In genomic region chr7:102671311-102671959, GRCh38 we compare ENCODE assay signal across 8 cellular contexts. TPM values are rescaled to one million over a fixed set of nuclear protein-coding genes. Genes with fewer than 3 reads are reported as not detected.
DNase-seq lines count a peak whose midpoint lies in the region; ATAC-seq and TF ChIP-seq lines count a peak whose summit lies in the region.
"Not testable (repeated sequence)": the region's sequence is repeated elsewhere in the genome, so short reads cannot be mapped to it uniquely, and the experiment has no call there.

TSS of gene POLR2J2 (minus strand) at chr7:102671663. CDS start at chr7:102671601, 62 bp downstream.

- peak; percentile 0 for DNase-seq in AG09309 (ENCODE audit: low read depth)
- not testable (repeated sequence) for DNase-seq in GM23338 (ENCODE audit: low spot score)
- peak in 1 of 2 donors; percentile 57 for DNase-seq in breast epithelium (ENCODE audit: low spot score in 2 of 2)
- DNase-seq in right cardiac atrium: peak; percentile 8 to 98 (median 92)
- DNase-seq in psoas muscle: peak in 1 of 2 donors; percentile 11

- not testable (repeated sequence) for H3K4me1 ChIP-seq in GM23338 (ENCODE audit: insufficient read depth); breast epithelium; right cardiac atrium (ENCODE audit: control insufficient read depth, insufficient read depth, low read length); psoas muscle

- not testable (repeated sequence) for TF ChIP-seq CTCF in AG09309 (IDR thresholded peaks at IDR 0.05; ENCODE audit: control insufficient read depth, insufficient read depth, low read depth, low read length, missing control alignments); GM23338 (conservative IDR thresholded peaks at IDR 0.05; ENCODE audit: low read depth in 2 of 2); SU-DHL-6 (IDR thresholded peaks at IDR 0.05; ENCODE audit: insufficient read depth, low read length, poor library complexity, severe bottlenecking); breast epithelium (IDR thresholded peaks at IDR 0.05); psoas muscle (IDR thresholded peaks at IDR 0.05)

- not testable (repeated sequence) for H3K27me3 Mint-ChIP-seq in GM23338 (ENCODE audit: insufficient read depth, low read depth, poor library complexity)

- not testable (repeated sequence) for H3K27ac Mint-ChIP-seq in GM23338

- H3K36me3 Mint-ChIP-seq in GM23338 (ENCODE audit: low read depth): not testable (repeated sequence)

- under 1% methylated on average over 40 of the region's 56 CpGs for WGBS in right cardiac atrium
- WGBS in psoas muscle, 3 donors: 0 to 1% methylated on average over 10 to 34 of the region's 56 CpGs; no CpG with 5 or more reads in 1 of the 3 donors

- not testable (repeated sequence) for H3F3A ChIP-seq in GM23338 (replicated peaks; ENCODE audit: low read depth); SU-DHL-6 (ENCODE audit: insufficient read depth)

- not testable (repeated sequence) for H3K27ac ChIP-seq in GM23338 (ENCODE audit: low read depth); SU-DHL-6 (ENCODE audit: low read depth, low read length); breast epithelium; right cardiac atrium (ENCODE audit: low read length); psoas muscle

- ATAC-seq in GM18858 (IDR thresholded peaks at IDR 0.05; ENCODE audit: unreplicated experiment) (peak; percentile 67), GM23338 (peak; percentile 82), HG03439 (IDR thresholded peaks at IDR 0.05; ENCODE audit: unreplicated experiment) (peak; percentile 62), right cardiac atrium (peak; percentile 68 to 88), psoas muscle (peak; percentile 45 to 72 (median 62))

- H3K4me1 Mint-ChIP-seq in GM23338: not testable (repeated sequence)

- TF ChIP-seq POLR2A in breast epithelium (IDR thresholded peaks at IDR 0.05): not testable (repeated sequence)

- not testable (repeated sequence) for H3K27me3 ChIP-seq in GM23338 (ENCODE audit: insufficient read depth); SU-DHL-6 (ENCODE audit: low read length); breast epithelium; right cardiac atrium (ENCODE audit: control insufficient read depth, insufficient read depth); psoas muscle (ENCODE audit: insufficient read depth in 3 of 3, low read length in 2 of 3)

- not testable (repeated sequence) for H3K9me3 Mint-ChIP-seq in GM23338

- H3K9ac ChIP-seq in SU-DHL-6 (ENCODE audit: low read length): peak within 1 kb of the TSS; percentile 48

- intact Hi-C loops in breast epithelium (cut with DNase I; ENCODE audit: low total_unique reads); right cardiac atrium (cut with DNase I); psoas muscle (cut with DNase I): not testable (repeated sequence)

- H3K4me3 ChIP-seq in AG09309 (ENCODE audit: control insufficient read depth, low read depth, low read length) (peak within 1 kb of the TSS; percentile 42), SU-DHL-6 (ENCODE audit: insufficient read depth, low read length, poor library complexity, severe bottlenecking) (peak within 1 kb of the TSS; percentile 47), breast epithelium (peak within 1 kb of the TSS; percentile 35 to 63 (median 45)), right cardiac atrium (ENCODE audit: low read length) (peak within 1 kb of the TSS; percentile 42)
- not testable (repeated sequence) for H3K4me3 ChIP-seq in GM23338, psoas muscle

- not testable (repeated sequence) for H3K9me2 ChIP-seq in GM23338 (ENCODE audit: insufficient read depth); SU-DHL-6 (replicated peaks; ENCODE audit: insufficient read depth, low read length)

- not testable (repeated sequence) for H4K20me1 ChIP-seq in GM23338 (replicated peaks; ENCODE audit: insufficient read depth); SU-DHL-6 (ENCODE audit: low read depth, low read length)

- H3K4me2 ChIP-seq in GM23338; SU-DHL-6 (ENCODE audit: low read depth, low read length, poor library complexity, severe bottlenecking): not testable (repeated sequence)

- not testable (repeated sequence) for H3K79me2 ChIP-seq in GM23338 (replicated peaks; ENCODE audit: insufficient read depth); SU-DHL-6 (ENCODE audit: insufficient read depth, low read length)

- H2AFZ ChIP-seq in GM23338; SU-DHL-6 (ENCODE audit: low read depth, low read length, severe bottlenecking): not testable (repeated sequence)

- H3K4me3 Mint-ChIP-seq in GM23338: not testable (repeated sequence)

- not testable (repeated sequence) for H3K36me3 ChIP-seq in GM23338 (ENCODE audit: insufficient read depth); SU-DHL-6 (ENCODE audit: low read length); breast epithelium; psoas muscle (ENCODE audit: insufficient read depth in 1 of 2, low read depth in 1 of 2)

- H3K9me3 ChIP-seq in SU-DHL-6 (ENCODE audit: insufficient read depth, low read length); breast epithelium; right cardiac atrium (ENCODE audit: control insufficient read depth, low read length); psoas muscle: not testable (repeated sequence)

RNA-seq across cellular contexts. Expression of gene POLR2J2, which starts in this region (rescaled TPM):
- 0.50 and 3.8 TPM in 2 replicates for total RNA-seq in GM23338 (2014; rRNA removed; shearing (Covaris generic))
- polyA plus RNA-seq in GM23338 (2016; fragmentation: Nextera tagmentation; extraction: Ambion mirVana) (1.5 and 3.2 TPM in 2 replicates), right cardiac atrium (2.8 TPM), psoas muscle (1 to 10 TPM; 1.3 to 1.9 (median 1.6) TPM)
- total RNA-seq in breast epithelium (1 to 10 TPM in 2 of 3 donors, under 1 TPM in 1; 0.88 to 2.7 (median 1.6) TPM), right cardiac atrium (1 to 10 TPM; 3.5 to 5.1 (median 4.1) TPM), psoas muscle (1 to 10 TPM; 1.4 to 5.0 (median 3.3) TPM)
